Comparison of ENCODE assay signal across 8 cellular contexts in the genomic region with DNA sequence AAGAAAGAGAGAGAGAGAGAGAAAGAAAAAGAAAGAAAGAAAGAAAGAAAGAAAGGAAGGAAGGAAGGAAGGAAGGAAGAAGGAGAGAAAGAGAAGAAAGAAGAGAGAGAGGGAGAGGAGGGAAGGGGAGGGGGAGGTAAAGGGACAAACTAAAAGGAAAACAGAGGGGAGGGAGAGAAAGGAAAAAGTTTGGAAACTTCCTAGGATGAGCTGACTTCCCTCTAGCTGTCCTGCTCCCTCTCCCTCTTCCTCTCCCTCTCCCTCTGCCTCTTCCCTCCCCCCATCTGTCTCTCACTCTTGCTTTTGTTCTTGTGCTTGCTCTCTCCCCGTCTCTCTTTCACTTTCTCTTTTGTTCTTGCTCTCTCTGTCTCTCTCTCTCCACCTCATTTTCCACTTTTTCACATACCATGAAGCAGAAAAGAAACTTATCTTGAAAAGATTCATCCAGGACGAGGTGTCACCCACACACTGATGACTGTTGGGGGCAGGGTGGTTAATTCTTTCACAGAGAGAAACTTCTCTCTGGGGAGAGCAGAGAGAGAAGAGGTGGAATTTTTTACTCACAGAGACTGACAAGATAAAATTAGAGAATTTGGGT. TPM values are rescaled to one million over a fixed set of nuclear protein-coding genes. Genes with fewer than 3 reads are reported as not detected.
DNase-seq lines count a peak whose midpoint lies in the region; ATAC-seq, FAIRE-seq and TF ChIP-seq lines count a peak whose summit lies in the region.

No MANE protein-coding gene starts in this region.

- TF ChIP-seq CTCF in OCI-LY3 (IDR thresholded peaks at IDR 0.05; ENCODE audit: low read depth, low read length) (no peak), brain (conservative IDR thresholded peaks at IDR 0.05) (no peak)

- in situ Hi-C loops in GM23248 (cut with MboI): no loop called here

- peak overlapping the region in 3 of 5 experiments; percentile 22 to 39 (median 24) for H3K27ac Mint-ChIP-seq in brain
- peak overlapping the region; percentile 16 to 91 for H3K27ac Mint-ChIP-seq in stimulated activated naive CD8-positive, alpha-beta T cell treated with anti-CD3 and anti-CD28 coated beads, Interleukin-15, amount 100 ng/mL, for 72 hours

- H3K9me3 Mint-ChIP-seq in brain: no peaks in the 10 kb centered on the region
- no peaks in the 10 kb centered on the region for H3K9me3 Mint-ChIP-seq in stimulated activated naive CD8-positive, alpha-beta T cell treated with anti-CD3 and anti-CD28 coated beads, Interleukin-15, amount 100 ng/mL, for 72 hours

- H3K9me3 ChIP-seq in BLaER1: no peaks in the 10 kb centered on the region
- no peaks in the 10 kb centered on the region for H3K9me3 ChIP-seq in GM23248 (ENCODE audit: low read depth)
- no peaks in the 10 kb centered on the region for H3K9me3 ChIP-seq in OCI-LY3 (ENCODE audit: insufficient read depth, low read length)
- H3K9me3 ChIP-seq in mucosa of stomach (ENCODE audit: control insufficient read depth, low read length): no peaks in the 10 kb centered on the region

- H3F3A ChIP-seq in GM23248 (ENCODE audit: insufficient read depth): no peaks in the 10 kb centered on the region

- peak overlapping the region; percentile 73 for H3K4me2 ChIP-seq in BLaER1
- H3K4me2 ChIP-seq in GM23248 (ENCODE audit: unreplicated experiment): peak overlapping the region; percentile 58
- peak overlapping the region; percentile 70 for H3K4me2 ChIP-seq in OCI-LY3 (ENCODE audit: low read length)

- no peaks in the 10 kb centered on the region for H3K9me2 ChIP-seq in GM23248 (ENCODE audit: insufficient read depth)

- peaks cover 9% of the 10 kb centered on the region for H3K4me1 Mint-ChIP-seq in brain
- peaks cover 54% of the 10 kb centered on the region for H3K4me1 Mint-ChIP-seq in stimulated activated naive CD8-positive, alpha-beta T cell treated with anti-CD3 and anti-CD28 coated beads, Interleukin-15, amount 100 ng/mL, for 72 hours

- H3K27me3 ChIP-seq in BLaER1 (no peaks in the 10 kb centered on the region), GM23248 (replicated peaks; ENCODE audit: insufficient read depth) (peaks cover 4% of the 10 kb centered on the region; the same call in 1 of the 2 replicates), OCI-LY3 (ENCODE audit: low read depth, low read length) (no peaks in the 10 kb centered on the region), mucosa of stomach (ENCODE audit: control insufficient read depth, insufficient read depth, low read length) (no peaks in the 10 kb centered on the region)

- H2AFZ ChIP-seq in GM23248 (peak overlapping the region; percentile 75), OCI-LY3 (ENCODE audit: low read depth, low read length) (0 out of 2 replicates have a peak overlapping the region, but pooled peaks have one; percentile 69)

- WGBS in GM23248 (ENCODE audit: low coverage in 1 of 2, low lambda C conversion rate in 2 of 2, missing lambda C conversion rate in 2 of 2), 2 experiments: 2 to 6% methylated on average over 2 of the region's 2 CpGs

- H3K9ac ChIP-seq in BLaER1 (peak overlapping the region; percentile 75), GM23248 (peak overlapping the region; percentile 42; the same call in 1 of the 2 replicates), OCI-LY3 (ENCODE audit: low read length) (peak overlapping the region; percentile 73), mucosa of stomach (ENCODE audit: low read length) (peak overlapping the region; percentile 42)

- DNase-seq in GM23248: peak; percentile 25
- DNase-seq in stimulated activated naive CD8-positive, alpha-beta T cell treated with anti-CD3 and anti-CD28 coated beads, Interleukin-15, amount 100 ng/mL, for 72 hours: peak; percentile 32 to 71
- DNase-seq in NCI-H2196 (lab: John Stamatoyannopoulos, UW; ENCODE audit: unreplicated experiment): no peak
- DNase-seq in RCC 7860 (ENCODE audit: low spot score): no peak

- H3K27ac ChIP-seq in BLaER1 (peak overlapping the region; percentile 87), GM23248 (no peak overlapping the region), OCI-LY3 (ENCODE audit: low read length) (peak overlapping the region; percentile 82)

- ATAC-seq in stimulated activated naive CD8-positive, alpha-beta T cell treated with anti-CD3 and anti-CD28 coated beads, Interleukin-15, amount 100 ng/mL, for 72 hours: peak; percentile 96

- peaks cover 7% of the 10 kb centered on the region for H3K27me3 Mint-ChIP-seq in brain
- no peaks in the 10 kb centered on the region for H3K27me3 Mint-ChIP-seq in stimulated activated naive CD8-positive, alpha-beta T cell treated with anti-CD3 and anti-CD28 coated beads, Interleukin-15, amount 100 ng/mL, for 72 hours

- H3K36me3 ChIP-seq in BLaER1 (no peaks in the 10 kb centered on the region), GM23248 (ENCODE audit: low read depth) (no peaks in the 10 kb centered on the region), OCI-LY3 (replicated peaks; ENCODE audit: low read depth, low read length) (no peaks in the 10 kb centered on the region), mucosa of stomach (ENCODE audit: control insufficient read depth, insufficient read depth, low read length) (no peaks in the 10 kb centered on the region)

- H3K79me2 ChIP-seq in GM23248 (ENCODE audit: insufficient read depth) (no peaks in the 10 kb centered on the region), OCI-LY3 (ENCODE audit: low read length) (no peaks in the 10 kb centered on the region)

- no peak for FAIRE-seq in RCC 7860 (lab: Jason Lieb, UNC)

- no peaks in the 10 kb centered on the region for H3K36me3 Mint-ChIP-seq in brain

- H3K4me3 ChIP-seq in BLaER1: peak overlapping the region; percentile 55
- H3K4me3 ChIP-seq in GM23248: peak overlapping the region; percentile 65
- H3K4me3 ChIP-seq in OCI-LY3 (ENCODE audit: low read length): peak overlapping the region; percentile 70
- peak overlapping the region; percentile 6 for H3K4me3 ChIP-seq in mucosa of stomach (ENCODE audit: low read length)

- H3K4me1 ChIP-seq in BLaER1: peaks cover 29% of the 10 kb centered on the region
- H3K4me1 ChIP-seq in GM23248 (ENCODE audit: insufficient read depth): no peaks in the 10 kb centered on the region
- peaks cover 55% of the 10 kb centered on the region for H3K4me1 ChIP-seq in OCI-LY3 (ENCODE audit: low read length)
- peaks cover 10% of the 10 kb centered on the region for H3K4me1 ChIP-seq in mucosa of stomach (ENCODE audit: control insufficient read depth, insufficient read depth, low read length)

- peak overlapping the region in 4 of 5 experiments; percentile 19 to 63 (median 48) for H3K4me3 Mint-ChIP-seq in brain
- peak overlapping the region; percentile 53 to 81 for H3K4me3 Mint-ChIP-seq in stimulated activated naive CD8-positive, alpha-beta T cell treated with anti-CD3 and anti-CD28 coated beads, Interleukin-15, amount 100 ng/mL, for 72 hours

- H4K20me1 ChIP-seq in BLaER1 (no peaks in the 10 kb centered on the region), GM23248 (ENCODE audit: insufficient read depth) (no peaks in the 10 kb centered on the region), OCI-LY3 (ENCODE audit: insufficient read depth, low read length) (no peaks in the 10 kb centered on the region)

RNA-seq across cellular contexts. Expression of a gene that starts 56.4 kb away (rescaled TPM):
- 12.4 and 14.9 TPM in 2 replicates for total RNA-seq in GM23248 (2014; rRNA removed; shearing (Covaris generic))
- polyA plus RNA-seq in GM23248 (2016; fragmentation: Nextera tagmentation; extraction: Ambion mirVana): 15.7 and 18.1 TPM in 2 replicates
- polyA plus RNA-seq in brain (ENCODE audit: insufficient read depth, low read depth, low replicate concordance): 68.7 TPM

Comparison
In these comparisons a context has a peak if more than half of its experiments do, and no peak if none do; other contexts are left out.
1. H3K4me3 ChIP-seq: peak in every context shown above with its lines; median percentile 70 in OCI-LY3; 65 in GM23248; 55 in BLaER1; 6 in mucosa of stomach.
2. DNase-seq: peak in GM23248 (single experiment) and stimulated activated naive CD8-positive, alpha-beta T cell treated with anti-CD3 and anti-CD28 coated beads, Interleukin-15, amount 100 ng/mL, for 72 hours (2 of 2); none in NCI-H2196 (single experiment) and RCC 7860 (single experiment).
3. Peak in every context shown above with its lines, with median percentiles within 50 percentile points of each other: H3K4me2 ChIP-seq and H3K9ac ChIP-seq.